1 cellular context compared by ENCODE assay signal in genomic region chr5:14760548-14761002, GRCh38.
TF ChIP-seq lines count a peak whose summit lies in the region.

No MANE protein-coding gene starts in this region.

TF ChIP-seq in HepG2, 621 proteins besides CTCF, POLR2A, EP300 and RAD21 (continued from another document and continues in another):
- TF ChIP-seq ZBTB26 (CRISPR knock-in tag; IDR thresholded peaks at IDR 0.05; ENCODE audit: borderline replicate concordance) (no peak), TBP (CRISPR knock-in tag; IDR thresholded peaks at IDR 0.05) (no peak), ZMYM2 (CRISPR knock-in tag; IDR thresholded peaks at IDR 0.05) (no peak; the same call in 1 of the 2 replicates), ZNF343 (CRISPR knock-in tag; IDR thresholded peaks at IDR 0.05) (no peak), IRF2 (CRISPR knock-in tag; IDR thresholded peaks at IDR 0.05) (no peak; the same call in 1 of the 2 replicates), CREM (IDR thresholded peaks at IDR 0.05) (no peak; the same call in 1 of the 2 replicates), CREM (CRISPR knock-in tag; IDR thresholded peaks at IDR 0.05) (no peak), EEA1 (CRISPR knock-in tag; IDR thresholded peaks at IDR 0.05; ENCODE audit: borderline replicate concordance) (no peak), ZNF576 (CRISPR knock-in tag; IDR thresholded peaks at IDR 0.05) (no peak), ZNF329 (CRISPR knock-in tag; IDR thresholded peaks at IDR 0.05; ENCODE audit: low read depth) (no peak), GZF1 (CRISPR knock-in tag; IDR thresholded peaks at IDR 0.05) (no peak), PAXIP1 (CRISPR knock-in tag; conservative IDR thresholded peaks at IDR 0.05) (peak; percentile 73), ARNTL (CRISPR knock-in tag; IDR thresholded peaks at IDR 0.05) (no peak), SSRP1 (CRISPR knock-in tag; IDR thresholded peaks at IDR 0.05) (no peak), HNRNPL (IDR thresholded peaks at IDR 0.05; ENCODE audit: low read depth, low read length) (no peak), ZNF225 (CRISPR knock-in tag; IDR thresholded peaks at IDR 0.05) (no peak), ELK4 (CRISPR knock-in tag; IDR thresholded peaks at IDR 0.05; ENCODE audit: borderline replicate concordance) (no peak), CEBPG (CRISPR knock-in tag; IDR thresholded peaks at IDR 0.05) (peak; percentile 82), PRDM10 (CRISPR knock-in tag; IDR thresholded peaks at IDR 0.05; ENCODE audit: low read depth) (no peak), TERF1 (CRISPR knock-in tag; IDR thresholded peaks at IDR 0.05) (no peak), SYNCRIP (IDR thresholded peaks at IDR 0.05; ENCODE audit: insufficient read depth, low read depth, low read length) (no peak), ZFX (CRISPR knock-in tag; IDR thresholded peaks at IDR 0.05; ENCODE audit: low read depth) (0 out of 2 replicates have a peak, but pooled peaks have one; percentile 22), KDM5B (CRISPR knock-in tag; IDR thresholded peaks at IDR 0.05; ENCODE audit: borderline replicate concordance) (no peak), GATA4 (IDR thresholded peaks at IDR 0.05; ENCODE audit: borderline replicate concordance, low read depth) (no peak), ZNF407 (CRISPR knock-in tag; IDR thresholded peaks at IDR 0.05; ENCODE audit: not compliant biosample characterization) (no peak), MLX (CRISPR knock-in tag; IDR thresholded peaks at IDR 0.05) (no peak), ZMAT3 (CRISPR knock-in tag; conservative IDR thresholded peaks at IDR 0.05) (no peak), CERS6 (CRISPR knock-in tag; IDR thresholded peaks at IDR 0.05) (no peak), CBX2 (IDR thresholded peaks at IDR 0.05; ENCODE audit: low read depth, low read length) (no peak), CBX2 (CRISPR knock-in tag; IDR thresholded peaks at IDR 0.05; ENCODE audit: low read depth) (no peak), E2F2 (CRISPR knock-in tag; IDR thresholded peaks at IDR 0.05; ENCODE audit: borderline replicate concordance) (no peak), MYC (CRISPR knock-in tag; IDR thresholded peaks at IDR 0.05; ENCODE audit: borderline replicate concordance) (no peak), SRSF9 (IDR thresholded peaks at IDR 0.05; ENCODE audit: borderline replicate concordance, insufficient read depth, low read depth, low read length, poor library complexity, severe bottlenecking) (no peak), JDP2 (CRISPR knock-in tag; IDR thresholded peaks at IDR 0.05; ENCODE audit: borderline replicate concordance) (no peak)
